17 cellular contexts compared by ENCODE assay signal in genomic region chr10:80509108-80509402, GRCh38. TPM values are rescaled to one million over a fixed set of nuclear protein-coding genes. Genes with fewer than 3 reads are reported as not detected.
DNase-seq lines count a peak whose midpoint lies in the region; ATAC-seq, FAIRE-seq and TF ChIP-seq lines count a peak whose summit lies in the region.
"Had no signal": no experiment of that assay in that cellular context is flagged by ENCODE, and none has a peak within 500 bp of the region (broad histone marks: within the 10 kb centered on the region; RNA-seq: fewer than 3 reads in every experiment).

No MANE protein-coding gene starts in this region.

- H3F3A ChIP-seq in SK-N-SH (replicated peaks; ENCODE audit: insufficient read depth): peaks cover 34% of the 10 kb centered on the region

- CTCF ChIA-PET in SK-N-SH (lab: Yijun Ruan, JAX): interaction anchor here (0.9 to 21.2 kb wide), 7 partner anchors 9 to 252 kb away, joined by 3 to 602 read pairs (median 4); partner anchors contain the start of gene TSPAN14

- TF ChIP-seq RAD21 in SK-N-SH (IDR thresholded peaks at IDR 0.05; ENCODE audit: low read length): no peak

- H3K27ac Mint-ChIP-seq in T-helper 17 cell: peak overlapping the region; percentile 41

- no peaks in the 10 kb centered on the region for H3K9me2 ChIP-seq in SK-N-SH

- no peaks in the 10 kb centered on the region for H3K27me3 ChIP-seq in SK-N-SH (ENCODE audit: insufficient read depth)
- H3K27me3 ChIP-seq in keratinocyte (ENCODE audit: control insufficient read depth, extremely low read depth, insufficient read depth, low read length): no peaks in the 10 kb centered on the region
- no peaks in the 10 kb centered on the region for H3K27me3 ChIP-seq in stomach
- no peaks in the 10 kb centered on the region for H3K27me3 ChIP-seq in transverse colon
- H3K27me3 ChIP-seq: colonic mucosa, neural progenitor cell had no signal

- H3K4me2 ChIP-seq in SK-N-SH (peak overlapping the region; percentile 50), keratinocyte (ENCODE audit: control insufficient read depth, extremely low read depth, insufficient read depth, low read depth, low read length) (no peak overlapping the region)
- H3K4me2 ChIP-seq: neural progenitor cell had no signal

- no peak for TF ChIP-seq POLR2A in stomach (IDR thresholded peaks at IDR 0.05)
- no peak for TF ChIP-seq POLR2A in transverse colon (IDR thresholded peaks at IDR 0.05)

- no peaks in the 10 kb centered on the region for H3K27me3 Mint-ChIP-seq in T-helper 17 cell

- H3K4me1 ChIP-seq in SK-N-SH (ENCODE audit: control insufficient read depth in 1 of 2, insufficient read depth in 2 of 2, low read depth in 1 of 2, low read length in 1 of 2) (peaks cover 15 to 56% of the 10 kb centered on the region in 2 experiments; a peak in 3 of 4 replicates), keratinocyte (ENCODE audit: control insufficient read depth, extremely low read depth, insufficient read depth, low read length) (peaks cover 66% of the 10 kb centered on the region), stomach (peaks cover 21 to 54% (median 25%) of the 10 kb centered on the region in 4 donors), transverse colon (peaks cover 16 to 22% (median 17%) of the 10 kb centered on the region in 4 donors)

- POLR2A ChIA-PET in SK-N-SH (lab: Yijun Ruan, JAX): no interaction called here

- H3K27ac ChIP-seq in SK-N-SH (ENCODE audit: low read depth in 2 of 2, low read length in 1 of 2) (peak overlapping the region; percentile 36 to 78), keratinocyte (ENCODE audit: control insufficient read depth, insufficient read depth, low read length) (peak overlapping the region; percentile 63), stomach (peak overlapping the region in 4 of 5 donors; percentile 12 to 58 (median 37)), transverse colon (peak overlapping the region in 1 of 4 donors; percentile 11)
- H3K27ac ChIP-seq: 22Rv1, C4-2B, colonic mucosa, neural progenitor cell had no signal

- dilution Hi-C loops in keratinocyte (cut with MboI; ENCODE audit: extremely low pct_ligation_motif_present, low sequenced_read_pairs): no loop called here

- intact Hi-C loops in stomach (cut with DNase I; ENCODE audit: low total_unique reads) (loop anchor here (5.0 kb wide), 1 partner anchor 62 kb away; no protein-coding TSS in a partner anchor), transverse colon (cut with DNase I; ENCODE audit: low total_unique reads) (loop anchor here (10.0 kb wide), 1 partner anchor 124 kb away; no protein-coding TSS in a partner anchor)

- H3K9me1 ChIP-seq in keratinocyte (ENCODE audit: control insufficient read depth, extremely low read depth, insufficient read depth, low read length): no peaks in the 10 kb centered on the region

- no peak for DNase-seq in SK-N-SH
- no peak for DNase-seq in T-helper 17 cell
- DNase-seq in keratinocyte (ENCODE audit: low read depth, low spot score): no peak
- DNase-seq in stomach: no peak
- DNase-seq in transverse colon: no peak
- DNase-seq in ecto neural progenitor cell (ENCODE audit: low spot score): no peak
- DNase-seq in NCI-H2171 treated with DMSO at 0.1 percent for 48 hours (lab: John Stamatoyannopoulos, UW): no peak
- DNase-seq: colonic mucosa, KBM-7, NCI-H1105, NCI-H526 had no signal

- H3K9ac ChIP-seq in SK-N-SH (no peak overlapping the region), keratinocyte (ENCODE audit: control insufficient read depth, extremely low read depth, insufficient read depth, low read length) (peak overlapping the region; percentile 12)
- H3K9ac ChIP-seq: neural progenitor cell had no signal

- H3K36me3 Mint-ChIP-seq in T-helper 17 cell (ENCODE audit: low read depth): peaks cover 6% of the 10 kb centered on the region

- in situ Hi-C loops in transverse colon (cut with MboI; ENCODE audit: low pct_ligation_motif_present in 1 of 4, low pct_unique_long_range_greater_than_20kb in 1 of 4, low sequenced_read_pairs in 3 of 4): loop anchor here in 2 of 4 donors (5.0 to 10.0 kb wide), 4 partner anchors 57 to 124 kb away; partner anchors contain the start of gene TSPAN14 (in 1 of the 2)

- H3K4me1 Mint-ChIP-seq in T-helper 17 cell: peaks cover 31% of the 10 kb centered on the region

- TF ChIP-seq EP300 in SK-N-SH (IDR thresholded peaks at IDR 0.05; ENCODE audit: borderline replicate concordance in 1 of 2, low read depth in 1 of 2, low read length in 1 of 2): no peak
- no peak for TF ChIP-seq EP300 in stomach (IDR thresholded peaks at IDR 0.05)
- no peak for TF ChIP-seq EP300 in transverse colon (IDR thresholded peaks at IDR 0.05; ENCODE audit: low read depth)

- H3K4me3 Mint-ChIP-seq in T-helper 17 cell: no peak overlapping the region
- H3K4me3 Mint-ChIP-seq: neural progenitor cell had no signal

- no peaks in the 10 kb centered on the region for H3K9me3 ChIP-seq in SK-N-SH
- H3K9me3 ChIP-seq in T-helper 17 cell (ENCODE audit: control insufficient read depth, low read length, poor library complexity, severe bottlenecking): no peaks in the 10 kb centered on the region
- H3K9me3 ChIP-seq in keratinocyte (ENCODE audit: control insufficient read depth, low read depth, low read length): no peaks in the 10 kb centered on the region
- H3K9me3 ChIP-seq in stomach: no peaks in the 10 kb centered on the region
- H3K9me3 ChIP-seq in transverse colon: no peaks in the 10 kb centered on the region
- H3K9me3 ChIP-seq: colonic mucosa had no signal

- H3K79me2 ChIP-seq in SK-N-SH (ENCODE audit: insufficient read depth): peaks cover 45% of the 10 kb centered on the region; the same call in 1 of the 2 replicates
- peaks cover 45% of the 10 kb centered on the region for H3K79me2 ChIP-seq in keratinocyte (ENCODE audit: control insufficient read depth, insufficient read depth, low read length)

- no peak for ATAC-seq in SK-N-SH treated with all-trans-retinoic acid at 6 μM for 48 hours
- no peak for ATAC-seq in T-helper 17 cell

- WGBS in SK-N-SH (ENCODE audit: low lambda C conversion rate): 97% methylated on average over 8 of the region's 8 CpGs
- WGBS in stomach, 5 donors: 88 to 96% (median 92%) methylated on average over 8 of the region's 8 CpGs
- 92% methylated on average over 8 of the region's 8 CpGs; no CpG with 5 or more reads in 1 of the 2 donors for WGBS in transverse colon (ENCODE audit: low coverage in 1 of 2), 2 donors

- FAIRE-seq in keratinocyte (lab: Jason Lieb, UNC): no peak
- FAIRE-seq: H1 had no signal

- TF ChIP-seq CTCF in SK-N-SH (IDR thresholded peaks at IDR 0.05): no peak
- TF ChIP-seq CTCF in keratinocyte (optimal IDR thresholded peaks at IDR 0.05 in 1 of 3, IDR thresholded peaks at IDR 0.05 in 1 of 3, conservative IDR thresholded peaks at IDR 0.05 in 1 of 3; ENCODE audit: extremely low read depth in 1 of 3, insufficient read depth in 2 of 3, low read length in 3 of 3): no peak
- TF ChIP-seq CTCF in stomach (IDR thresholded peaks at IDR 0.05): no peak
- TF ChIP-seq CTCF in transverse colon (IDR thresholded peaks at IDR 0.05): no peak

- H3K4me3 ChIP-seq in SK-N-SH (ENCODE audit: low read depth in 2 of 2, low read length in 1 of 2): no peak overlapping the region
- H3K4me3 ChIP-seq in keratinocyte (ENCODE audit: control insufficient read depth in 2 of 3, extremely low read depth in 1 of 3, insufficient read depth in 2 of 3, low read depth in 1 of 3, low read length in 3 of 3): no peak overlapping the region
- no peak overlapping the region for H3K4me3 ChIP-seq in stomach
- H3K4me3 ChIP-seq in transverse colon: no peak overlapping the region
- H3K4me3 ChIP-seq: colonic mucosa, neural progenitor cell had no signal

- peaks cover 15 to 29% of the 10 kb centered on the region in 2 experiments for H3K36me3 ChIP-seq in SK-N-SH (replicated peaks in 1 of 2; ENCODE audit: control insufficient read depth in 1 of 2, insufficient read depth in 2 of 2, low read length in 1 of 2)
- peaks cover 32 to 64% of the 10 kb centered on the region in 2 experiments for H3K36me3 ChIP-seq in keratinocyte (ENCODE audit: control insufficient read depth in 2 of 2, extremely low read depth in 1 of 2, insufficient read depth in 2 of 2, low read length in 2 of 2)
- peaks cover 32 to 83% (median 75%) of the 10 kb centered on the region in 4 donors for H3K36me3 ChIP-seq in stomach
- H3K36me3 ChIP-seq in transverse colon: peaks cover 0 to 38% (median 17%) of the 10 kb centered on the region in 4 donors
- H3K36me3 ChIP-seq: neural progenitor cell had no signal

- H4K20me1 ChIP-seq in SK-N-SH (ENCODE audit: insufficient read depth) (no peaks in the 10 kb centered on the region; the same call in 1 of the 2 replicates), keratinocyte (ENCODE audit: control insufficient read depth, extremely low read depth, insufficient read depth, low read length) (no peaks in the 10 kb centered on the region)

- H2AFZ ChIP-seq in SK-N-SH (ENCODE audit: low read depth) (no peak overlapping the region), keratinocyte (ENCODE audit: control insufficient read depth, low read length) (no peak overlapping the region)
- H2AFZ ChIP-seq: neural progenitor cell had no signal

RNA-seq across cellular contexts. Expression of gene SH2D4B, which starts 28.6 kb away (rescaled TPM):
- polyA plus RNA-seq in SK-N-SH (2012; rRNA removed) (not detected in 2 replicates), keratinocyte (0.03 to 0.42 TPM (median 0.22 TPM) in 3 replicates), stomach (under 1 TPM in 1 of 3 donors, not detected in 2; 0.03 TPM)
- not detected in 2 replicates for polyA plus RNA-seq in SK-N-SH (2012; cell fraction: cytosol; rRNA removed)
- polyA plus RNA-seq in SK-N-SH (2012; cell fraction: nucleus; rRNA removed): not detected in 2 replicates
- total RNA-seq in T-helper 17 cell (under 1 TPM; 0.18 to 0.30 TPM), stomach (under 1 TPM in 1 of 5 donors, not detected in 4; 0.18 TPM), transverse colon (under 1 TPM in 1 of 4 donors, not detected in 3; 0.32 TPM)
- polyA plus RNA-seq in keratinocyte (2011; ENCODE audit: low read depth): 0.16 TPM
- 0.09 and 0.24 TPM in 2 replicates for polyA plus RNA-seq in keratinocyte (2011; cell fraction: cytosol; rRNA removed)
- 0.23 and 0.28 TPM in 2 replicates for polyA plus RNA-seq in keratinocyte (2011; cell fraction: nucleus; rRNA removed)
- polyA plus RNA-seq in keratinocyte (2012; ENCODE audit: low replicate concordance): 0.06 and 0.39 TPM in 2 replicates
- 0.13 to 0.16 TPM in 2 of 3 replicates, not detected in the other for polyA minus RNA-seq in keratinocyte
- polyA minus RNA-seq in keratinocyte (2011; cell fraction: cytosol; rRNA and poly(A)+ RNA removed): not detected
- 0.32 and 0.70 TPM in 2 replicates for polyA minus RNA-seq in keratinocyte (2011; cell fraction: nucleus; rRNA and poly(A)+ RNA removed)
- total RNA-seq: colonic mucosa, epithelial cell of proximal tubule had no signal

RNA-seq across cellular contexts. Expression of gene TSPAN14, which starts 54.9 kb away (rescaled TPM):
- 44.0 and 78.1 TPM in 2 replicates for polyA plus RNA-seq in SK-N-SH (2012; rRNA removed)
- polyA plus RNA-seq in SK-N-SH (2012; cell fraction: cytosol; rRNA removed): 42.5 and 64.1 TPM in 2 replicates
- polyA plus RNA-seq in SK-N-SH (2012; cell fraction: nucleus; rRNA removed): 57.0 and 58.9 TPM in 2 replicates
- total RNA-seq in T-helper 17 cell: 100 to 1,000 TPM; 118 to 139 TPM
- polyA plus RNA-seq in keratinocyte: 71.1 to 191 TPM (median 87.0 TPM) in 3 replicates
- 24.8 TPM for polyA plus RNA-seq in keratinocyte (2011; ENCODE audit: low read depth)
- polyA plus RNA-seq in keratinocyte (2011; cell fraction: cytosol; rRNA removed): 64.9 and 73.6 TPM in 2 replicates
- polyA plus RNA-seq in keratinocyte (2011; cell fraction: nucleus; rRNA removed): 286 and 296 TPM in 2 replicates
- polyA plus RNA-seq in keratinocyte (2012; ENCODE audit: low replicate concordance): 89.0 and 143 TPM in 2 replicates
- polyA minus RNA-seq in keratinocyte: 94.5 to 356 TPM (median 124 TPM) in 3 replicates
- 73.1 TPM for polyA minus RNA-seq in keratinocyte (2011; cell fraction: cytosol; rRNA and poly(A)+ RNA removed)
- 118 and 190 TPM in 2 replicates for polyA minus RNA-seq in keratinocyte (2011; cell fraction: nucleus; rRNA and poly(A)+ RNA removed)
- total RNA-seq in stomach: 10 to 100 TPM; 24.4 to 82.6 (median 42.9) TPM
- 10 to 100 TPM in 2 of 3 donors, 1 to 10 TPM in 1; 7.0 to 21.5 (median 13.7) TPM for polyA plus RNA-seq in stomach
- 10 to 100 TPM; 18.9 to 72.9 (median 55.8) TPM for total RNA-seq in transverse colon
